2 cellular contexts compared by ENCODE assay signal in the genomic region with DNA sequence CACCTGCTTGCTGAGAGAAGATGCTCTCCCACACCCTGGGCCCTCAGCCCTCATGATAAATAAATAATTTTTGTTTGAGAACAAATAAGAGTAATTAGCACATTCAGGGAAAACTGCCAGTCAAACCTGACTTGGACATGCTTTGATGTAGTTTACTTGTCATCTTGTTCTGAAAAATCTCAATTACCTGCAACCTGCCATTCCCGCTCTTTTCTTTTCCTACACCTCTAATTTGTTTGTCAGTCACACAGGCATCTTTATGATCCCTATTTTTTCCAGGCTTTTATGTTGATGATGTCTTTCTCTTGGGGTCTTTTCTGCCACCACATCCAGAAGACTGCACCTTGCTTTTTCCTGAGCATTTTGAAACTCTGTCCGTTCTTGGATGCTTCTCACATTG.
TF ChIP-seq lines count a peak whose summit lies in the region.

No MANE protein-coding gene starts in this region.

TF ChIP-seq in A549, 52 proteins besides CTCF, POLR2A, EP300 and RAD21 (continued from another document):
- TF ChIP-seq, protein P1, sequence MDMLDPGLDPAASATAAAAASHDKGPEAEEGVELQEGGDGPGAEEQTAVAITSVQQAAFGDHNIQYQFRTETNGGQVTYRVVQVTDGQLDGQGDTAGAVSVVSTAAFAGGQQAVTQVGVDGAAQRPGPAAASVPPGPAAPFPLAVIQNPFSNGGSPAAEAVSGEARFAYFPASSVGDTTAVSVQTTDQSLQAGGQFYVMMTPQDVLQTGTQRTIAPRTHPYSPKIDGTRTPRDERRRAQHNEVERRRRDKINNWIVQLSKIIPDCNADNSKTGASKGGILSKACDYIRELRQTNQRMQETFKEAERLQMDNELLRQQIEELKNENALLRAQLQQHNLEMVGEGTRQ (IDR thresholded peaks at IDR 0.05): no peak
- TF ChIP-seq PHF8 (IDR thresholded peaks at IDR 0.05; ENCODE audit: borderline replicate concordance, low read depth) (no peak), NPAS2 (CRISPR knock-in tag; IDR thresholded peaks at IDR 0.05; ENCODE audit: borderline replicate concordance) (no peak), NFE2L2 (conservative IDR thresholded peaks at IDR 0.05; ENCODE audit: low read length) (no peak), KDM1A (IDR thresholded peaks at IDR 0.05; ENCODE audit: low read depth) (no peak), FOSB (CRISPR knock-in tag; IDR thresholded peaks at IDR 0.05) (no peak), RCOR1 (IDR thresholded peaks at IDR 0.05; ENCODE audit: low read depth, low read length) (no peak), JUN (IDR thresholded peaks at IDR 0.05) (no peak), POLR2AphosphoS2 (conservative IDR thresholded peaks at IDR 0.05; ENCODE audit: low read length) (no peak), CBX2 (IDR thresholded peaks at IDR 0.05; ENCODE audit: borderline replicate concordance, low read depth) (no peak), SREBF2 (IDR thresholded peaks at IDR 0.05) (no peak)
- TF ChIP-seq, protein P2, sequence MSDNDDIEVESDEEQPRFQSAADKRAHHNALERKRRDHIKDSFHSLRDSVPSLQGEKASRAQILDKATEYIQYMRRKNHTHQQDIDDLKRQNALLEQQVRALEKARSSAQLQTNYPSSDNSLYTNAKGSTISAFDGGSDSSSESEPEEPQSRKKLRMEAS (IDR thresholded peaks at IDR 0.05): no peak
- TF ChIP-seq, protein P3, sequence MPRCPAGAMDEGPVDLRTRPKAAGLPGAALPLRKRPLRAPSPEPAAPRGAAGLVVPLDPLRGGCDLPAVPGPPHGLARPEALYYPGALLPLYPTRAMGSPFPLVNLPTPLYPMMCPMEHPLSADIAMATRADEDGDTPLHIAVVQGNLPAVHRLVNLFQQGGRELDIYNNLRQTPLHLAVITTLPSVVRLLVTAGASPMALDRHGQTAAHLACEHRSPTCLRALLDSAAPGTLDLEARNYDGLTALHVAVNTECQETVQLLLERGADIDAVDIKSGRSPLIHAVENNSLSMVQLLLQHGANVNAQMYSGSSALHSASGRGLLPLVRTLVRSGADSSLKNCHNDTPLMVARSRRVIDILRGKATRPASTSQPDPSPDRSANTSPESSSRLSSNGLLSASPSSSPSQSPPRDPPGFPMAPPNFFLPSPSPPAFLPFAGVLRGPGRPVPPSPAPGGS (IDR thresholded peaks at IDR 0.05): no peak

TF ChIP-seq in neural cell, 6 proteins besides CTCF, POLR2A, EP300 and RAD21 (continued from another document):
- TF ChIP-seq, protein P4, sequence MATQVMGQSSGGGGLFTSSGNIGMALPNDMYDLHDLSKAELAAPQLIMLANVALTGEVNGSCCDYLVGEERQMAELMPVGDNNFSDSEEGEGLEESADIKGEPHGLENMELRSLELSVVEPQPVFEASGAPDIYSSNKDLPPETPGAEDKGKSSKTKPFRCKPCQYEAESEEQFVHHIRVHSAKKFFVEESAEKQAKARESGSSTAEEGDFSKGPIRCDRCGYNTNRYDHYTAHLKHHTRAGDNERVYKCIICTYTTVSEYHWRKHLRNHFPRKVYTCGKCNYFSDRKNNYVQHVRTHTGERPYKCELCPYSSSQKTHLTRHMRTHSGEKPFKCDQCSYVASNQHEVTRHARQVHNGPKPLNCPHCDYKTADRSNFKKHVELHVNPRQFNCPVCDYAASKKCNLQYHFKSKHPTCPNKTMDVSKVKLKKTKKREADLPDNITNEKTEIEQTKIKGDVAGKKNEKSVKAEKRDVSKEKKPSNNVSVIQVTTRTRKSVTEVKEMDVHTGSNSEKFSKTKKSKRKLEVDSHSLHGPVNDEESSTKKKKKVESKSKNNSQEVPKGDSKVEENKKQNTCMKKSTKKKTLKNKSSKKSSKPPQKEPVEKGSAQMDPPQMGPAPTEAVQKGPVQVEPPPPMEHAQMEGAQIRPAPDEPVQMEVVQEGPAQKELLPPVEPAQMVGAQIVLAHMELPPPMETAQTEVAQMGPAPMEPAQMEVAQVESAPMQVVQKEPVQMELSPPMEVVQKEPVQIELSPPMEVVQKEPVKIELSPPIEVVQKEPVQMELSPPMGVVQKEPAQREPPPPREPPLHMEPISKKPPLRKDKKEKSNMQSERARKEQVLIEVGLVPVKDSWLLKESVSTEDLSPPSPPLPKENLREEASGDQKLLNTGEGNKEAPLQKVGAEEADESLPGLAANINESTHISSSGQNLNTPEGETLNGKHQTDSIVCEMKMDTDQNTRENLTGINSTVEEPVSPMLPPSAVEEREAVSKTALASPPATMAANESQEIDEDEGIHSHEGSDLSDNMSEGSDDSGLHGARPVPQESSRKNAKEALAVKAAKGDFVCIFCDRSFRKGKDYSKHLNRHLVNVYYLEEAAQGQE (IDR thresholded peaks at IDR 0.05; ENCODE audit: borderline replicate concordance): peak; percentile 74
TF ChIP-seq in neural cell: peak in this region for 2.
